In genomic region chr1:9689971-9690381, GRCh38 we compare ENCODE assay signal across 8 cellular contexts. TPM values are rescaled to one million over a fixed set of nuclear protein-coding genes. Genes with fewer than 3 reads are reported as not detected.
DNase-seq lines count a peak whose midpoint lies in the region; ATAC-seq and TF ChIP-seq lines count a peak whose summit lies in the region.

No MANE protein-coding gene starts in this region.

- H3K4me1 ChIP-seq in SJCRH30 = peaks cover 7% of the 10 kb centered on the region; the same call in 1 of the 2 replicates

- no peaks in the 10 kb centered on the region for H3K9me3 ChIP-seq in SJCRH30 (replicated peaks)

- H3K4me1 Mint-ChIP-seq in nephron = peaks cover 15% of the 10 kb centered on the region

- ATAC-seq in esophagus mucosa = peak; percentile 19
- ATAC-seq in HG03097 (IDR thresholded peaks at IDR 0.05; ENCODE audit: low FRiP score, unreplicated experiment) = no peak
- ATAC-seq in GM21390 (IDR thresholded peaks at IDR 0.05; ENCODE audit: unreplicated experiment) = no peak

- peak overlapping the region; percentile 45 for H3K4me3 ChIP-seq in GM12864 (ENCODE audit: low read depth, low read length)
- H3K4me3 ChIP-seq in SJCRH30 = peak overlapping the region; percentile 60

- H3K9me3 Mint-ChIP-seq in nephron = no peaks in the 10 kb centered on the region

- peak overlapping the region; percentile 87 to 90 (median 89) for H3K4me3 Mint-ChIP-seq in nephron

- peak overlapping the region in 1 of 3 experiments; percentile 9 for H3K27ac Mint-ChIP-seq in nephron

- no peak overlapping the region for H3K27ac ChIP-seq in SJCRH30

- H3K27me3 ChIP-seq in SJCRH30 = no peaks in the 10 kb centered on the region

- no peaks in the 10 kb centered on the region for H3K36me3 ChIP-seq in SJCRH30

- no peak for TF ChIP-seq CTCF in GM12864 (IDR thresholded peaks at IDR 0.05; ENCODE audit: low read depth, low read length, missing control alignments)
- TF ChIP-seq CTCF in nephron (IDR thresholded peaks at IDR 0.05; ENCODE audit: unreplicated experiment in 3 of 3) = no peak

- DNase-seq in GM12864 (ENCODE audit: low read depth) = no peak
- DNase-seq in SJCRH30 = peak; percentile 45 to 46
- no peak for DNase-seq in 8988T
- DNase-seq in T1000 (lab: John Stamatoyannopoulos, UW) = no peak

- H3K36me3 Mint-ChIP-seq in nephron (ENCODE audit: low read depth) = no peaks in the 10 kb centered on the region

- H3K27me3 Mint-ChIP-seq in nephron (ENCODE audit: low read depth) = peaks cover 80% of the 10 kb centered on the region

RNA-seq across cellular contexts. Expression of gene PIK3CD, which starts 38.4 kb away (rescaled TPM):
- total RNA-seq in SJCRH30 (2014; rRNA removed; shearing (Covaris generic)) = 2.0 and 2.5 TPM in 2 replicates
- 6.2 TPM for total RNA-seq in esophagus mucosa

Comparison
In these comparisons a context has a peak if more than half of its experiments do, and no peak if none do; other contexts are left out.
1. DNase-seq: peak in SJCRH30 (2 of 2); none in GM12864 (single experiment), 8988T (single experiment) and T1000 (single experiment).